ENCODE assay signal across 18 cellular contexts in the genomic region with DNA sequence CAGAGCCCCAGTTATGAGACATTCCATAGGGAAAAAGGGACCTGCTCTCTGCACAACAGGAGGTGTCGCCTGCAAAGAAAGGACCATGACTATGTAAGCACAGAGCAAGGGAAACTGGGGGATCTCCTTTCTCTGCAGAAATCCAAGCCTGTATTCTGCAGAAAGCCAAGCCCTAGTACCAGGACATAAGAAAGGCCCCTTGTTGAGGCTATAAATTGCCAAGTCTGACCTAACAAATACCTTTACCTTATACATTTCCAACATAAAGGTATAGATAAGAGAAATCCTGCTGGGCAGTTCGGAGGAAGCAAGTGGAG. TPM values are rescaled to one million over a fixed set of nuclear protein-coding genes. Genes with fewer than 3 reads are reported as not detected.
DNase-seq lines count a peak whose midpoint lies in the region; FAIRE-seq and TF ChIP-seq lines count a peak whose summit lies in the region.
"Had no signal": no experiment of that assay in that cellular context is flagged by ENCODE, and none has a peak within 500 bp of the region (broad histone marks: within the 10 kb centered on the region; RNA-seq: fewer than 3 reads in every experiment).

No MANE protein-coding gene starts in this region.

- no peak for TF ChIP-seq CTCF in Loucy (conservative IDR thresholded peaks at IDR 0.05; ENCODE audit: low read length)
- no peak for TF ChIP-seq CTCF in H1 (IDR thresholded peaks at IDR 0.05; ENCODE audit: control extremely low read depth in 1 of 3, insufficient read depth in 1 of 3, low read depth in 1 of 3, low read length in 3 of 3)
- TF ChIP-seq CTCF in neural progenitor cell (IDR thresholded peaks at IDR 0.05), result no peak

- H3K4me3 ChIP-seq in HUES48 (ENCODE audit: low read depth, low read length) (no peak overlapping the region; the same call in 1 of the 2 replicates), Loucy (ENCODE audit: low read length, poor library complexity, severe bottlenecking) (no peak overlapping the region), H1 (ENCODE audit: extremely low read depth in 1 of 4, insufficient read depth in 2 of 4, low read depth in 3 of 4, low read length in 4 of 4) (0 out of 8 replicates have a peak overlapping the region, but pooled peaks of 1 of the 4 experiments have one; percentile 7), neural progenitor cell (no peak overlapping the region)

- no peaks in the 10 kb centered on the region for H4K20me1 ChIP-seq in Loucy (ENCODE audit: insufficient read depth, low read length, poor library complexity, severe bottlenecking)
- H4K20me1 ChIP-seq in H1 (replicated peaks in 1 of 2; ENCODE audit: control insufficient read depth in 1 of 2, insufficient read depth in 2 of 2, low read length in 2 of 2), result no peaks in the 10 kb centered on the region
- no peaks in the 10 kb centered on the region for H4K20me1 ChIP-seq in neural progenitor cell (ENCODE audit: low read depth)

- H3K9me3 ChIP-seq in HUES48 (ENCODE audit: control insufficient read depth, insufficient read depth, low read length), result no peaks in the 10 kb centered on the region
- no peaks in the 10 kb centered on the region for H3K9me3 ChIP-seq in Loucy (ENCODE audit: insufficient read depth, low read depth, low read length)
- H3K9me3 ChIP-seq in H1 (ENCODE audit: insufficient read depth in 2 of 2, low read depth in 1 of 2, low read length in 1 of 2), result no peaks in the 10 kb centered on the region
- H3K9me3 ChIP-seq in neural progenitor cell (ENCODE audit: low read depth), result no peaks in the 10 kb centered on the region
- H3K9me3 ChIP-seq: Caco-2 had no signal

- no peaks in the 10 kb centered on the region for H3K36me3 Mint-ChIP-seq in neural progenitor cell

- no peaks in the 10 kb centered on the region for H3K79me1 ChIP-seq in H1 (ENCODE audit: low read depth, low read length)

- no peak overlapping the region for H3K18ac ChIP-seq in H1 (ENCODE audit: extremely low read depth, low read length)

- no peak for TF ChIP-seq RAD21 in H1 (IDR thresholded peaks at IDR 0.05 in 1 of 2, conservative IDR thresholded peaks at IDR 0.05 in 1 of 2; ENCODE audit: low read depth in 2 of 2, low read length in 2 of 2)

- H3K9ac ChIP-seq in HUES48 (ENCODE audit: low read depth, low read length) (no peak overlapping the region), Loucy (ENCODE audit: low read depth, low read length, poor library complexity, severe bottlenecking) (no peak overlapping the region), H1 (replicated peaks in 1 of 4; ENCODE audit: extremely low read depth in 1 of 4, low read depth in 3 of 4, low read length in 3 of 4) (no peak overlapping the region), neural progenitor cell (no peak overlapping the region)
- H3K9ac ChIP-seq: KMS-11 had no signal

- no peak for TF ChIP-seq POLR2A in H1 (IDR thresholded peaks at IDR 0.05; ENCODE audit: control extremely low read depth in 1 of 2, low read depth in 2 of 2, low read length in 2 of 2)

- H3K56ac ChIP-seq in H1 (replicated peaks; ENCODE audit: insufficient read length, low read depth, low read length), result no peak overlapping the region

- H3K4me1 Mint-ChIP-seq in neural progenitor cell, result peaks cover 35% of the 10 kb centered on the region

- H2BK12ac ChIP-seq in H1 (ENCODE audit: low read depth, low read length), result no peak overlapping the region

- H3K23me2 ChIP-seq in H1 (ENCODE audit: low read depth, low read length), result peaks cover 7% of the 10 kb centered on the region; the same call in 1 of the 2 replicates

- H2BK20ac ChIP-seq in H1 (ENCODE audit: low read length), result no peak overlapping the region

- H3K79me2 ChIP-seq in Loucy (ENCODE audit: insufficient read depth, low read length) (no peaks in the 10 kb centered on the region), H1 (ENCODE audit: control insufficient read depth in 1 of 2, insufficient read depth in 2 of 2, low read length in 2 of 2) (no peaks in the 10 kb centered on the region), neural progenitor cell (ENCODE audit: low read depth) (no peaks in the 10 kb centered on the region)

- FAIRE-seq in H1 (lab: Jason Lieb, UNC), result no peak
- FAIRE-seq: A204.1, D721Med, G401.6, H54 had no signal

- H3K27me3 ChIP-seq in HUES48 (ENCODE audit: control insufficient read depth, insufficient read depth, low read length) (peaks cover 40% of the 10 kb centered on the region), Loucy (ENCODE audit: insufficient read depth, low read length, poor library complexity, severe bottlenecking) (no peaks in the 10 kb centered on the region), H1 (replicated peaks in 1 of 4; ENCODE audit: control insufficient read depth in 3 of 4, extremely low read depth in 1 of 4, insufficient read depth in 3 of 4, low read length in 3 of 4) (peaks cover 14 to 38% (median 33%) of the 10 kb centered on the region in 4 experiments), neural progenitor cell (peaks cover 44% of the 10 kb centered on the region)

- 22% methylated on average over 2 of the region's 2 CpGs; no CpG with 5 or more reads in 1 of the 2 experiments for WGBS in H1 (ENCODE audit: extremely low coverage in 1 of 2, insufficient coverage in 1 of 2, insufficient read length in 1 of 2, insufficient replicate concordance in 2 of 2, low coverage in 1 of 2, low lambda C conversion rate in 2 of 2, missing lambda C conversion rate in 1 of 2), 2 experiments

- H3K4me3 Mint-ChIP-seq in neural progenitor cell, result no peak overlapping the region
- H3K4me3 Mint-ChIP-seq: CD4-positive, alpha-beta T cell had no signal

- H2BK15ac ChIP-seq in H1 (ENCODE audit: low read length), result no peak overlapping the region

- DNase-seq in H1 (ENCODE audit: low read depth in 1 of 2, low spot score in 2 of 2) (no peak), neural progenitor cell (ENCODE audit: low spot score) (no peak), activated gamma-delta T cell treated with Interleukin-2 at 50 U/mL for 16 hours (no peak), NCI-H1694 (lab: John Stamatoyannopoulos, UW) (no peak)
- no peak for DNase-seq in activated naive CD4-positive, alpha-beta T cell treated with Interleukin-2 at 50 U/mL for 16 hours
- DNase-seq: AML-193; Caco-2; CD4-positive, alpha-beta T cell; HCEC 1CT had no signal

- H3K4ac ChIP-seq in H1 (replicated peaks; ENCODE audit: insufficient read length, low read depth, low read length), result no peak overlapping the region

- H3K4me2 ChIP-seq in Loucy (ENCODE audit: low read depth, low read length, poor library complexity, severe bottlenecking), result no peak overlapping the region
- H3K4me2 ChIP-seq in H1 (ENCODE audit: insufficient read depth in 1 of 2, low read depth in 2 of 2, low read length in 2 of 2), result peak overlapping the region; percentile 21 to 50
- no peak overlapping the region for H3K4me2 ChIP-seq in neural progenitor cell
- H3K4me2 ChIP-seq: KMS-11 had no signal

- H2AFZ ChIP-seq in Loucy (ENCODE audit: low read length) (peak overlapping the region; percentile 25; the same call in 1 of the 2 replicates), H1 (ENCODE audit: low read length) (no peak overlapping the region), neural progenitor cell (replicated peaks) (peak overlapping the region; percentile 54)

- H2BK5ac ChIP-seq in H1 (ENCODE audit: low read depth, low read length), result no peak overlapping the region

- no peak for TF ChIP-seq EP300 in H1 (IDR thresholded peaks at IDR 0.05; ENCODE audit: borderline replicate concordance in 1 of 2, low read depth in 2 of 2, low read length in 2 of 2)

- no peak overlapping the region for H4K91ac ChIP-seq in H1 (replicated peaks; ENCODE audit: insufficient read length, low read length)

- no peak overlapping the region for H2BK120ac ChIP-seq in H1 (replicated peaks; ENCODE audit: low read depth, low read length)

- peaks cover 18% of the 10 kb centered on the region for H3K27me3 Mint-ChIP-seq in neural progenitor cell (ENCODE audit: insufficient read depth, low read depth)

- no peaks in the 10 kb centered on the region for H3K9me3 Mint-ChIP-seq in neural progenitor cell
- H3K9me3 Mint-ChIP-seq: CD4-positive, alpha-beta T cell had no signal

- CTCF ChIA-PET in H1 (lab: Charles Lee; ENCODE audit: partially characterized antibody), result interaction anchor here (1.2 to 1.5 kb wide), 3 partner anchors 17 to 169 kb away, joined by 4 to 5 read pairs (median 5); no protein-coding TSS in a partner anchor

- H4K8ac ChIP-seq in H1 (ENCODE audit: extremely low read depth, insufficient read depth, low read length), result no peak overlapping the region

- H3K9me2 ChIP-seq in Loucy (replicated peaks; ENCODE audit: low read depth, low read length), result no peaks in the 10 kb centered on the region

- peaks cover 46% of the 10 kb centered on the region for H3K4me1 ChIP-seq in HUES48 (ENCODE audit: control insufficient read depth, insufficient read depth, low read length)
- H3K4me1 ChIP-seq in Loucy (ENCODE audit: insufficient read depth, low read length, poor library complexity, severe bottlenecking), result peaks cover 32% of the 10 kb centered on the region
- H3K4me1 ChIP-seq in H1 (replicated peaks in 1 of 4; ENCODE audit: control insufficient read depth in 3 of 4, insufficient read depth in 4 of 4, low read length in 3 of 4), result peaks cover 8 to 34% (median 10%) of the 10 kb centered on the region in 4 experiments
- H3K4me1 ChIP-seq in neural progenitor cell, result peaks cover 26% of the 10 kb centered on the region
- H3K4me1 ChIP-seq: Caco-2 had no signal

- no peak overlapping the region for H3K14ac ChIP-seq in H1 (ENCODE audit: insufficient read length)

- H4K5ac ChIP-seq in H1 (ENCODE audit: insufficient read length, low read depth, low read length), result no peak overlapping the region

- H3K27ac Mint-ChIP-seq in neural progenitor cell, result no peak overlapping the region
- H3K27ac Mint-ChIP-seq: CD4-positive, alpha-beta T cell had no signal

- H2AK5ac ChIP-seq in H1 (ENCODE audit: low read depth, low read length), result no peak overlapping the region

- H3K27ac ChIP-seq in HUES48 (ENCODE audit: low read depth, low read length) (peak overlapping the region; percentile 72), H1 (ENCODE audit: low read depth, low read length) (no peak overlapping the region), neural progenitor cell (no peak overlapping the region)
- H3K27ac ChIP-seq: C4-2B, KMS-11 had no signal

- POLR2A ChIA-PET in H1 (lab: Charles Lee; ENCODE audit: partially characterized antibody), result no interaction called here

- H3K36me3 ChIP-seq in HUES48 (ENCODE audit: control insufficient read depth, insufficient read depth, low read length) (no peaks in the 10 kb centered on the region), Loucy (ENCODE audit: insufficient read depth, low read length) (no peaks in the 10 kb centered on the region), H1 (ENCODE audit: control insufficient read depth in 2 of 4, insufficient read depth in 4 of 4, low read length in 3 of 4) (no peaks in the 10 kb centered on the region), neural progenitor cell (no peaks in the 10 kb centered on the region)

- H3K23ac ChIP-seq in H1 (ENCODE audit: insufficient read length), result no peak overlapping the region

- H3F3A ChIP-seq in Loucy (ENCODE audit: low read depth) (no peaks in the 10 kb centered on the region), neural progenitor cell (ENCODE audit: low read depth) (peaks cover 36% of the 10 kb centered on the region)

RNA-seq across cellular contexts. Expression of a gene that starts 10.0 kb away (rescaled TPM):
- 0.23 and 0.58 TPM in 2 replicates for total RNA-seq in H1 (2021; fragmentation: NEBNext Ultra II Directional; extraction: Animal tissue kit (Norgen Biotek cat#: 25700))
- 0.30 and 0.47 TPM in 2 replicates for polyA plus RNA-seq in H1 (2011; rRNA removed)
- polyA plus RNA-seq in H1 (2011; cell fraction: cytosol; rRNA removed), result 0.26 TPM
- polyA plus RNA-seq in H1 (2011; cell fraction: nucleus; rRNA removed), result 0.31 TPM
- polyA plus RNA-seq in H1 (2012, experiment 1 of 2), result 0.36 to 1.2 TPM (median 0.37 TPM) in 4 replicates
- polyA plus RNA-seq in H1 (2012, experiment 2 of 2), result 0.18 TPM
- 1.2 TPM for polyA plus RNA-seq in H1 (2013, experiment 1 of 2)
- 0.81 TPM for polyA plus RNA-seq in H1 (2013, experiment 2 of 2)
- polyA minus RNA-seq in H1 (2011; rRNA and poly(A)+ RNA removed), result 0.19 and 0.29 TPM in 2 replicates
- not detected for polyA minus RNA-seq in H1 (2011; cell fraction: cytosol; rRNA and poly(A)+ RNA removed)
- polyA minus RNA-seq in H1 (2011; cell fraction: nucleus; rRNA and poly(A)+ RNA removed), result 0.50 TPM
- not detected in 2 replicates for total RNA-seq in neural progenitor cell (ENCODE audit: low replicate concordance)
- total RNA-seq: Caco-2; CD4-positive, alpha-beta T cell had no signal

RNA-seq across cellular contexts. Expression of a gene that starts 33.1 kb away (rescaled TPM):
- 0.35 TPM in 1 of 2 replicates, not detected in the other for total RNA-seq in H1 (2021; fragmentation: NEBNext Ultra II Directional; extraction: Animal tissue kit (Norgen Biotek cat#: 25700))
- polyA plus RNA-seq in H1 (2011; rRNA removed), result 0.29 and 0.82 TPM in 2 replicates
- 0.27 TPM for polyA plus RNA-seq in H1 (2011; cell fraction: cytosol; rRNA removed)
- 1.0 TPM for polyA plus RNA-seq in H1 (2011; cell fraction: nucleus; rRNA removed)
- polyA plus RNA-seq in H1 (2012, experiment 1 of 2), result 0.21 to 0.28 TPM (median 0.27 TPM) in 4 replicates
- 0.35 TPM for polyA plus RNA-seq in H1 (2012, experiment 2 of 2)
- 1.0 TPM for polyA plus RNA-seq in H1 (2013, experiment 1 of 2)
- 0.98 TPM for polyA plus RNA-seq in H1 (2013, experiment 2 of 2)
- polyA minus RNA-seq in H1 (2011; rRNA and poly(A)+ RNA removed), result 0.13 and 0.78 TPM in 2 replicates
- not detected for polyA minus RNA-seq in H1 (2011; cell fraction: cytosol; rRNA and poly(A)+ RNA removed)
- polyA minus RNA-seq in H1 (2011; cell fraction: nucleus; rRNA and poly(A)+ RNA removed), result 0.90 TPM
- 0.68 TPM in 1 of 2 replicates, not detected in the other for total RNA-seq in neural progenitor cell (ENCODE audit: low replicate concordance)
- total RNA-seq: Caco-2; CD4-positive, alpha-beta T cell had no signal

RNA-seq across cellular contexts. Expression of a gene that starts 58.1 kb away (rescaled TPM):
- total RNA-seq in H1 (2021; fragmentation: NEBNext Ultra II Directional; extraction: Animal tissue kit (Norgen Biotek cat#: 25700)), result 0.80 and 3.3 TPM in 2 replicates
- polyA plus RNA-seq in H1 (2011; rRNA removed), result 1.0 and 2.1 TPM in 2 replicates
- 1.0 TPM for polyA plus RNA-seq in H1 (2011; cell fraction: cytosol; rRNA removed)
- polyA plus RNA-seq in H1 (2011; cell fraction: nucleus; rRNA removed), result 3.6 TPM
- polyA plus RNA-seq in H1 (2012, experiment 1 of 2), result 1.4 to 3.3 TPM (median 2.4 TPM) in 4 replicates
- not detected for polyA plus RNA-seq in H1 (2012, experiment 2 of 2)
- 2.3 TPM for polyA plus RNA-seq in H1 (2013, experiment 1 of 2)
- polyA plus RNA-seq in H1 (2013, experiment 2 of 2), result 1.9 TPM
- polyA minus RNA-seq in H1 (2011; rRNA and poly(A)+ RNA removed), result 0.51 and 1.7 TPM in 2 replicates
- 2.9 TPM for polyA minus RNA-seq in H1 (2011; cell fraction: cytosol; rRNA and poly(A)+ RNA removed)
- polyA minus RNA-seq in H1 (2011; cell fraction: nucleus; rRNA and poly(A)+ RNA removed), result 3.5 TPM
- total RNA-seq in neural progenitor cell (ENCODE audit: low replicate concordance), result 0.04 and 0.59 TPM in 2 replicates
- total RNA-seq: Caco-2 had no signal
- polyA plus RNA-seq: BJ had no signal

Comparison
In these comparisons a context has a peak if more than half of its experiments do, and no peak if none do; other contexts are left out.
1. H3K4me2 ChIP-seq: peak in H1 (2 of 2); none in Loucy (single experiment) and neural progenitor cell (single experiment).